26 cellular contexts compared by ENCODE assay signal in the genomic region with DNA sequence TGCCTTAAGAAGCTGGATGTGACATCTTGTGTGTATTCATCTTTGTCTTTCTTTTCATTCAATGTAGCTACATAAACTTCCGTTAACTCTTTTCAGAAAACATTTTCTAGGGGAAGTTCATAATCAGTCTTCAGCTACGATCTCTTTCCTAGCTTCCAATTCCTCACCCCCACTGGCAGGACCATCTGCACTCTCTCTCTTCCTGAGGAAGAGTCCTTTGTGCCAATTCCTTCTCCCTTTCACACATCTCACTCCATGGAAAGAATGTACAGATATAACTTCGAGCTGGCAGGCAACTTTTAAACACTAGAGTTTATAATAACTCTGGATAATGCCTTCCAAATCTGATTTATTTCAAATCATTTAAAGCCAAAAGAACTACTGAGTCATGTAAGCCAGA.
"Had no signal": no experiment of that assay in that cellular context is flagged by ENCODE, and none has a peak within 500 bp of the region (broad histone marks: within the 10 kb centered on the region; RNA-seq: fewer than 3 reads in every experiment).

No MANE protein-coding gene starts in this region.

- H3K36me3 Mint-ChIP-seq: immature natural killer cell; mesothelial cell of epicardium; naive thymus-derived CD4-positive, alpha-beta T cell; natural killer cell treated with Interleukin-12 subunit alpha and Interleukin-12 subunit beta and Interleukin-15 and Interleukin-18, amount 100 ng/mL, for 72 hours; stimulated activated memory B cell treated with anti-CD40 and anti-IgM and Interleukin-4, amounts not matched to agents 10 μg/mL and 1 μg/mL and 100 μg/mL, for 72 hours had no signal

- H3K4me3 ChIP-seq: left ventricle myocardium inferior, lung, mucosa of descending colon, pancreas, right atrium auricular region, right lobe of liver, smooth muscle cell, stomach, suprapubic skin, thoracic aorta, tibial artery, upper lobe of right lung had no signal

- H3K36me3 ChIP-seq: left ventricle myocardium inferior, pancreas, right atrium auricular region, right lobe of liver, stomach, suprapubic skin, thoracic aorta, tibial artery, upper lobe of right lung had no signal

- H3K27me3 Mint-ChIP-seq: naive thymus-derived CD4-positive, alpha-beta T cell; natural killer cell treated with Interleukin-12 subunit alpha and Interleukin-12 subunit beta and Interleukin-15 and Interleukin-18, amount 100 ng/mL, for 72 hours; stimulated activated memory B cell treated with anti-CD40 and anti-IgM and Interleukin-4, amounts not matched to agents 10 μg/mL and 1 μg/mL and 100 μg/mL, for 72 hours had no signal

- ATAC-seq: mucosa of descending colon; naive thymus-derived CD4-positive, alpha-beta T cell; natural killer cell treated with Interleukin-12 subunit alpha and Interleukin-12 subunit beta and Interleukin-15 and Interleukin-18, amount 100 ng/mL, for 72 hours; pancreas; right lobe of liver; stimulated activated memory B cell treated with anti-CD40 and anti-IgM and Interleukin-4, amounts not matched to agents 10 μg/mL and 1 μg/mL and 100 μg/mL, for 72 hours; upper lobe of right lung had no signal

- H3K9me3 ChIP-seq: left ventricle myocardium inferior, pancreas, right atrium auricular region, right lobe of liver, stomach, suprapubic skin, thoracic aorta, tibial artery, upper lobe of right lung had no signal

- H3K27ac Mint-ChIP-seq: immature natural killer cell; mesothelial cell of epicardium; naive thymus-derived CD4-positive, alpha-beta T cell; natural killer cell treated with Interleukin-12 subunit alpha and Interleukin-12 subunit beta and Interleukin-15 and Interleukin-18, amount 100 ng/mL, for 72 hours; stimulated activated memory B cell treated with anti-CD40 and anti-IgM and Interleukin-4, amounts not matched to agents 10 μg/mL and 1 μg/mL and 100 μg/mL, for 72 hours had no signal

- H3K27me3 ChIP-seq: pancreas, right atrium auricular region, right lobe of liver, stomach, suprapubic skin, tibial artery, upper lobe of right lung had no signal

- H3K4me1 ChIP-seq: left ventricle myocardium inferior, pancreas, right atrium auricular region, right lobe of liver, stomach, suprapubic skin, tibial artery, upper lobe of right lung had no signal

- H3K27ac ChIP-seq: left ventricle myocardium inferior, pancreas, right atrium auricular region, right lobe of liver, stomach, suprapubic skin, thoracic aorta, tibial artery, upper lobe of right lung had no signal

- H3K4me3 Mint-ChIP-seq: immature natural killer cell; mesothelial cell of epicardium; naive thymus-derived CD4-positive, alpha-beta T cell; natural killer cell treated with Interleukin-12 subunit alpha and Interleukin-12 subunit beta and Interleukin-15 and Interleukin-18, amount 100 ng/mL, for 72 hours; stimulated activated memory B cell treated with anti-CD40 and anti-IgM and Interleukin-4, amounts not matched to agents 10 μg/mL and 1 μg/mL and 100 μg/mL, for 72 hours had no signal

- H3K4me1 Mint-ChIP-seq: immature natural killer cell; mesothelial cell of epicardium; naive thymus-derived CD4-positive, alpha-beta T cell; stimulated activated memory B cell treated with anti-CD40 and anti-IgM and Interleukin-4, amounts not matched to agents 10 μg/mL and 1 μg/mL and 100 μg/mL, for 72 hours had no signal

- DNase-seq: hypothalamus; immature natural killer cell; islet precursor cell; left ventricle myocardium inferior; mesendoderm; mucosa of descending colon; naive thymus-derived CD4-positive, alpha-beta T cell; pancreas; right lobe of liver; stimulated activated CD4-positive, alpha-beta T cell treated with anti-CD3 and anti-CD28 coated beads, Interleukin-1b, Interleukin-23, amount 100 ng/mL, for 48 hours; stimulated activated CD4-positive, alpha-beta T cell treated with anti-CD3 and anti-CD28 coated beads, Interleukin-2, amount 100 ng/mL, for 48 hours; stimulated activated CD4-positive, alpha-beta T cell treated with anti-CD3 and anti-CD28 coated beads, Interleukin-4, amount 100 ng/mL, for 4 hours; stimulated activated CD8-positive, alpha-beta memory T cell treated with anti-CD3 and anti-CD28 coated beads, Interleukin-4, amount 100 ng/mL, for 48 hours; stimulated activated naive CD4-positive, alpha-beta T cell treated with Interleukin-2 at 50 U/mL for 16 hours; stomach; tibial artery; trophoblast cell; upper lobe of right lung had no signal
